10 cellular contexts compared by ENCODE assay signal in genomic region chr18:76459687-76460350, GRCh38. TPM values are rescaled to one million over a fixed set of nuclear protein-coding genes. Genes with fewer than 3 reads are reported as not detected.
A peak's percentile ranks its signal among the peaks of the same experiment; 100 is the strongest.
DNase-seq lines count a peak whose midpoint lies in the region; ATAC-seq and TF ChIP-seq lines count a peak whose summit lies in the region.
"Had no signal": no experiment of that assay in that cellular context is flagged by ENCODE, and none has a peak within 500 bp of the region (broad histone marks: within the 10 kb centered on the region; RNA-seq: fewer than 3 reads in every experiment).

No MANE protein-coding gene starts in this region.

- H3K27ac ChIP-seq in caudate nucleus (ENCODE audit: low read depth, low read length) (peak overlapping the region; percentile 54), thyroid gland (peak overlapping the region; percentile 11 to 61 (median 57))

- H3K4me1 ChIP-seq in thyroid gland = peaks cover 15% of the 10 kb centered on the region in 2 donors

- no peaks in the 10 kb centered on the region for H3K27me3 ChIP-seq in thyroid gland

- no peaks in the 10 kb centered on the region for H3K36me3 ChIP-seq in thyroid gland

- ATAC-seq in left lobe of liver (peak; percentile 23), GM21390 (IDR thresholded peaks at IDR 0.05; ENCODE audit: unreplicated experiment) (no peak)
- ATAC-seq: naive thymus-derived CD8-positive, alpha-beta T cell had no signal

- peak; percentile 98 for DNase-seq in HS-5 (ENCODE audit: low read depth)
- no peak for DNase-seq in caudate nucleus (lab: John Stamatoyannopoulos, UW)
- peak; percentile 42 for DNase-seq in left lobe of liver (ENCODE audit: low spot score)
- peak; percentile 80 to 81 for DNase-seq in thyroid gland
- DNase-seq in activated CD4-positive, alpha-beta T cell treated with anti-CD3 and anti-CD28 coated beads, Interleukin-2, amount 50 U/mL, for 48 hours = no peak
- no peak for DNase-seq in activated naive CD4-positive, alpha-beta T cell (lab: John Stamatoyannopoulos, UW)
- no peak for DNase-seq in NCI-H1092 treated with DMSO at 0.1 percent for 48 hours (lab: John Stamatoyannopoulos, UW)
- DNase-seq: NCI-H510A treated with DMSO at 0.1 percent for 48 hours had no signal

- intact Hi-C loops in thyroid gland (cut with DNase I) = no loop called here

- H3K4me3 ChIP-seq in thyroid gland (replicated peaks in 1 of 3) = no peak overlapping the region

- 69 to 70% methylated on average over 26 of the region's 26 CpGs for WGBS in thyroid gland, 2 donors

- no peak for TF ChIP-seq POLR2A in thyroid gland (IDR thresholded peaks at IDR 0.05)

- H3K9me3 ChIP-seq in thyroid gland = no peaks in the 10 kb centered on the region

- TF ChIP-seq CTCF in thyroid gland (IDR thresholded peaks at IDR 0.05) = peak in 2 of 6 experiments; percentile 5 to 21

RNA-seq across cellular contexts. Expression of gene ZNF516, which starts 35.2 kb away (rescaled TPM):
- total RNA-seq in left lobe of liver = 16.2 TPM
- 10 to 100 TPM; 25.4 to 44.8 (median 28.6) TPM for total RNA-seq in thyroid gland

Comparison
In these comparisons a context has a peak if more than half of its experiments do, and no peak if none do; other contexts are left out.
1. DNase-seq: peak in HS-5 (single experiment), left lobe of liver (single experiment) and thyroid gland (2 of 2); none in caudate nucleus (0 of 61), activated CD4-positive, alpha-beta T cell treated with anti-CD3 and anti-CD28 coated beads, Interleukin-2, amount 50 U/mL, for 48 hours (0 of 2), activated naive CD4-positive, alpha-beta T cell (0 of 4) and NCI-H1092 treated with DMSO at 0.1 percent for 48 hours (single experiment).